7 cellular contexts compared by ENCODE assay signal in genomic region chr2:66940082-66940481, GRCh38.
"Had no signal": no experiment of that assay in that cellular context is flagged by ENCODE, and none has a peak within 500 bp of the region (broad histone marks: within the 10 kb centered on the region; RNA-seq: fewer than 3 reads in every experiment).

No MANE protein-coding gene starts in this region.

- H3K27ac Mint-ChIP-seq: GM23338, H9, IgD-negative memory B cell had no signal

- H2AFZ ChIP-seq: GM23338 had no signal

- H3K4me3 ChIP-seq: GM23338 had no signal

- H3K9me3 Mint-ChIP-seq: GM23338, H9 had no signal

- H3K36me3 Mint-ChIP-seq: IgD-negative memory B cell had no signal

- H3K4me1 Mint-ChIP-seq: GM23338, H9, IgD-negative memory B cell had no signal

- H3K27ac ChIP-seq: HL-60 had no signal

- DNase-seq: H9, HCEC 1CT, KBM-7 had no signal

- ATAC-seq: GM23338, HepG2 had no signal

- H3K4me2 ChIP-seq: GM23338 had no signal

- H3K4me3 Mint-ChIP-seq: GM23338, H9, IgD-negative memory B cell had no signal
